24 cellular contexts compared by ENCODE assay signal in genomic region chr10:114761205-114762193, GRCh38.
DNase-seq lines count a peak whose midpoint lies in the region; ATAC-seq and TF ChIP-seq lines count a peak whose summit lies in the region.
"Had no signal": no experiment of that assay in that cellular context is flagged by ENCODE, and none has a peak within 500 bp of the region (broad histone marks: within the 10 kb centered on the region; RNA-seq: fewer than 3 reads in every experiment).

No MANE protein-coding gene starts in this region.

- H3K4me1 Mint-ChIP-seq in CD14-positive monocyte, result no peaks in the 10 kb centered on the region
- H3K4me1 Mint-ChIP-seq: H9 had no signal

- H3K36me3 Mint-ChIP-seq in CD14-positive monocyte, result no peaks in the 10 kb centered on the region

- H3K27ac ChIP-seq in cingulate gyrus (ENCODE audit: low read depth, low read length), result peak overlapping the region; percentile 41
- H3K27ac ChIP-seq in temporal lobe (ENCODE audit: low read depth, low read length), result peak overlapping the region; percentile 5
- H3K27ac ChIP-seq: BLaER1 had no signal

- DNase-seq in Right ventricle myocardium inferior (ENCODE audit: missing footprints), result no peak
- no peak for DNase-seq in cardiac septum (ENCODE audit: low spot score)
- no peak for DNase-seq in left ventricle myocardium superior
- no peak for DNase-seq in NCI-H2196 (lab: John Stamatoyannopoulos, UW; ENCODE audit: unreplicated experiment)
- DNase-seq in pons (ENCODE audit: low spot score), result no peak
- DNase-seq in CD14-positive monocyte (ENCODE audit: low spot score), result no peak
- DNase-seq: CD4-positive, alpha-beta T cell; GF-D8; H9; HFFc6; KG1; MG63; NCI-H1105 treated with DMSO at 0.1 percent for 48 hours; NCI-H146; NCI-H1930; NCI-H2107; NCI-H524 treated with DMSO at 0.1 percent for 48 hours; NCI-H774; SHP77; SW 1271 had no signal

- peak; percentile 47 for ATAC-seq in Right ventricle myocardium inferior
- ATAC-seq in left ventricle myocardium superior, result peak; percentile 53
- ATAC-seq: GM23338 had no signal

- intact Hi-C loops in Right ventricle myocardium inferior (cut with DNase I) (no loop called here), cardiac septum (cut with DNase I) (no loop called here), left ventricle myocardium superior (cut with micrococcal nuclease) (loop anchor here (10.0 kb wide), 1 partner anchor 47 kb away; no protein-coding TSS in a partner anchor), CD14-positive monocyte (cut with micrococcal nuclease) (no loop called here)

- H3K4me3 Mint-ChIP-seq in CD14-positive monocyte, result no peak overlapping the region
- H3K4me3 Mint-ChIP-seq: CD4-positive, alpha-beta T cell; GM23338; H9; HFFc6 had no signal

- TF ChIP-seq CTCF in CD14-positive monocyte (IDR thresholded peaks at IDR 0.05), result no peak

- peak overlapping the region in 1 of 7 donors; percentile 28 for H3K27ac Mint-ChIP-seq in CD14-positive monocyte
- H3K27ac Mint-ChIP-seq: CD4-positive, alpha-beta T cell; GM23338; H9; HFFc6 had no signal

- peaks cover 8 to 13% (median 10%) of the 10 kb centered on the region in 3 donors for H3K27me3 Mint-ChIP-seq in CD14-positive monocyte (ENCODE audit: low read depth in 3 of 3)

- H3K9me3 Mint-ChIP-seq in CD14-positive monocyte, result peaks cover 0 to 2% (median 0%) of the 10 kb centered on the region in 7 donors
- H3K9me3 Mint-ChIP-seq: CD4-positive, alpha-beta T cell; GM23338; H9; HFFc6 had no signal
